1 cellular context compared by ENCODE assay signal in genomic region chr10:77131214-77131613, GRCh38.
A peak's percentile ranks its signal among the peaks of the same experiment; 100 is the strongest.
TF ChIP-seq lines count a peak whose summit lies in the region.

No MANE protein-coding gene starts in this region.

TF ChIP-seq in IMR-90, 13 proteins besides CTCF, POLR2A, EP300 and RAD21:
- TF ChIP-seq MAFK (IDR thresholded peaks at IDR 0.05; ENCODE audit: low read depth, low read length) (peak; percentile 6; the same call in 1 of the 2 replicates), USF2 (IDR thresholded peaks at IDR 0.05; ENCODE audit: low read depth, low read length) (no peak)
